ENCODE assay signal across 1 cellular context in genomic region chrX:40175416-40176255, GRCh38.
TF ChIP-seq lines count a peak whose summit lies in the region.

No MANE protein-coding gene starts in this region.

TF ChIP-seq in GM12878, 131 proteins besides CTCF, POLR2A, EP300 and RAD21 (continued from another document):
- no peak for TF ChIP-seq BCLAF1 (IDR thresholded peaks at IDR 0.05)
- no peak for TF ChIP-seq PKNOX1 (IDR thresholded peaks at IDR 0.05)
- no peak for TF ChIP-seq EED (IDR thresholded peaks at IDR 0.05; ENCODE audit: low read depth)
- 0 out of 2 replicates have a peak, but pooled peaks have one; percentile 31 for TF ChIP-seq RELB (IDR thresholded peaks at IDR 0.05; ENCODE audit: low read depth)
- no peak for TF ChIP-seq SREBF1 (IDR thresholded peaks at IDR 0.05; ENCODE audit: low read length)
- no peak for TF ChIP-seq MTA2 (IDR thresholded peaks at IDR 0.05; ENCODE audit: low read depth)
- no peak for TF ChIP-seq NR2C1 (IDR thresholded peaks at IDR 0.05)
- peak; percentile 78; the same call in 1 of the 2 replicates for TF ChIP-seq TCF3 (IDR thresholded peaks at IDR 0.05; ENCODE audit: borderline replicate concordance, insufficient read depth, low read depth, low read length)
- peak; percentile 8 to 21; a peak in 2 of 4 replicates for TF ChIP-seq IKZF2 (IDR thresholded peaks at IDR 0.05)
- no peak for TF ChIP-seq BCL11A (IDR thresholded peaks at IDR 0.05; ENCODE audit: low read depth, low read length)
- TF ChIP-seq POLR2AphosphoS2 (IDR thresholded peaks at IDR 0.05; ENCODE audit: low read depth, low read length): peak; percentile 64; the same call in 1 of the 2 replicates
- TF ChIP-seq MAX (IDR thresholded peaks at IDR 0.05; ENCODE audit: low read depth, low read length): no peak
- no peak for TF ChIP-seq MEF2B (IDR thresholded peaks at IDR 0.05; ENCODE audit: partially characterized antibody, poor library complexity, severe bottlenecking)
- no peak for TF ChIP-seq LARP7 (IDR thresholded peaks at IDR 0.05)
- TF ChIP-seq BACH1 (IDR thresholded peaks at IDR 0.05; ENCODE audit: borderline replicate concordance): no peak
- TF ChIP-seq ATF2 (IDR thresholded peaks at IDR 0.05; ENCODE audit: low read length): peak; percentile 25; the same call in 1 of the 2 replicates
- TF ChIP-seq TARDBP (IDR thresholded peaks at IDR 0.05; ENCODE audit: borderline replicate concordance): no peak
- TF ChIP-seq SMAD1 (IDR thresholded peaks at IDR 0.05; ENCODE audit: low read depth, partially characterized antibody): peak; percentile 81
- no peak for TF ChIP-seq HDAC2 (IDR thresholded peaks at IDR 0.05)
- TF ChIP-seq CREM (IDR thresholded peaks at IDR 0.05; ENCODE audit: low read depth): peak; percentile 1; the same call in 1 of the 2 replicates
- no peak for TF ChIP-seq JUND (IDR thresholded peaks at IDR 0.05; ENCODE audit: low read depth, low read length)
- TF ChIP-seq IRF4 (IDR thresholded peaks at IDR 0.05; ENCODE audit: low read depth, low read length): peak; percentile 10; the same call in 1 of the 2 replicates
- no peak for TF ChIP-seq RCOR1 (conservative IDR thresholded peaks at IDR 0.05; ENCODE audit: low read depth, low read length)
- no peak for TF ChIP-seq RAD51 (IDR thresholded peaks at IDR 0.05)
- TF ChIP-seq WRNIP1 (IDR thresholded peaks at IDR 0.05; ENCODE audit: borderline replicate concordance, low read depth, low read length): no peak
- TF ChIP-seq NR2F1 (conservative IDR thresholded peaks at IDR 0.05): no peak
- no peak for TF ChIP-seq ZNF384 (IDR thresholded peaks at IDR 0.05; ENCODE audit: borderline replicate concordance, low read depth, low read length)
- TF ChIP-seq PAX8 (IDR thresholded peaks at IDR 0.05): no peak
- TF ChIP-seq TAF1 (IDR thresholded peaks at IDR 0.05; ENCODE audit: borderline replicate concordance, low read depth, low read length): peak; percentile 60; the same call in 1 of the 2 replicates
- TF ChIP-seq SP1 (IDR thresholded peaks at IDR 0.05; ENCODE audit: low read depth, low read length): peak; percentile 36
- peak; percentile 75 for TF ChIP-seq CHD2 (IDR thresholded peaks at IDR 0.05; ENCODE audit: borderline replicate concordance, low read depth, low read length)
- peak; percentile 90 for TF ChIP-seq POLR2AphosphoS5 (IDR thresholded peaks at IDR 0.05; ENCODE audit: low read length)
- no peak for TF ChIP-seq IRF3 (IDR thresholded peaks at IDR 0.05)
- TF ChIP-seq BHLHE40 (IDR thresholded peaks at IDR 0.05; ENCODE audit: borderline replicate concordance in 1 of 2, low read depth in 2 of 2, low read length in 1 of 2): peak in 1 of 2 experiments; percentile 49; a peak in 2 of 4 replicates
- peak in 1 of 2 experiments; percentile 68; a peak in 2 of 3 replicates for TF ChIP-seq EGR1 (IDR thresholded peaks at IDR 0.05; ENCODE audit: borderline replicate concordance in 1 of 2, low read depth in 2 of 2, low read length in 2 of 2)
- no peak for TF ChIP-seq EZH2 (IDR thresholded peaks at IDR 0.05; ENCODE audit: borderline replicate concordance, control insufficient read depth, low read depth, low read length)
- TF ChIP-seq TCF12 (IDR thresholded peaks at IDR 0.05; ENCODE audit: low read depth, low read length): 0 out of 2 replicates have a peak, but pooled peaks have one; percentile 14
- no peak for TF ChIP-seq MYB (IDR thresholded peaks at IDR 0.05; ENCODE audit: borderline replicate concordance, low read depth, low read length)
